In the genomic region with DNA sequence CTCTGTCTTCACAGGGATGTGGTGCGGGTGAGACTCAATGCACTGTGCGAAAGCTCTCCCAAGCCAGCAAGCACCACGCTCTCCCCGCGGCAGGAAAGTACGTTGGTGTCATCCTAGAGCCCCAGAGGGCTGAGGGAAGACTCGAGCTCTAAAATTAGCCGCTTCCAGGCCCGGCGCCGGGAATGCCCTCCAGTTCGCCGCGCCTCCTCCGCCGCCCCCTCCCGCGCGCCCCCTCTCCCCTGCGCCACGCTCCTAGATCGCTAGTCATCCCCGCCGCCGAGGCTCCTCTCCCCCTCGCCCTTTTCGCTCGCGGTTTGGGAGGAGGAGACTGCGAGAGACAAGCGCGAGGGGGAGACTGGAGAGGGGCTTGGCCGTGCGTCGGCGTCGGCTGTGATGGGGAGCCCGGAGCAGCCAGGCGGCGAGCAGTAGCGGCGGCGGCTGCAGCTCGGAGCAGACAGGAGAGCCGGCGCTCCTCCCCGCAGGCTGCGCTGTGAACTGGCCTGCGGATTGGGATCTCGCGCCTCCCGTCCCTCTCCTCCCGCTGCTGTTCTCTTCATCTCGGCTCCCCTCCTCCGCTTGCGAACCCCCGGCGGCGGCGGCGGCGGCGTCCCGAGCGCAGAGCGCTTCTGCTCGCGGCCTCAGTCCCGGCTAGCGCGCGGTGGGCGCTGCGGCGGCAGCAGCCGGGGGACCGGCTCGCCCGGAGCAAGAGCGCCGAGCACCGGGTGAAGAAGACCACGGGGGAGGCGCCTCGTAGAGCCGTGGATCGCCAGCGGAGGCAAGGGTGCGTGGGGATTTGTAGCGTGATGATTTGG, we compare ENCODE assay signal across 8 cellular contexts.
A peak's percentile ranks its signal among the peaks of the same experiment; 100 is the strongest.
DNase-seq lines count a peak whose midpoint lies in the region; ATAC-seq lines count a peak whose summit lies in the region.

Gene FAT3 (plus strand): TSS at position 425 of the 812 bp plus-strand sequence. CDS start 127,295 bp downstream, outside the sequence.

- ATAC-seq in GM21381 (IDR thresholded peaks at IDR 0.05; ENCODE audit: unreplicated experiment) = no peak
- ATAC-seq in GM18870 (IDR thresholded peaks at IDR 0.05; ENCODE audit: unreplicated experiment) = no peak

- no peaks in the 10 kb centered on the region for H3K9me3 ChIP-seq in iPS-18c (ENCODE audit: control insufficient read depth, insufficient read depth, low read length)

- H3K4me3 ChIP-seq in iPS-18c (ENCODE audit: insufficient read depth, low read depth, low read length) = peak within 1 kb of the TSS; percentile 86

- DNase-seq in NCI-H82 (lab: John Stamatoyannopoulos, UW) = peak; percentile 71
- DNase-seq in NCI-H82 treated with DMSO at 0.1 percent for 48 hours (lab: John Stamatoyannopoulos, UW; ENCODE audit: unreplicated experiment) = no peak
- peak in 43 of 58 donors; percentile 15 to 84 (median 57) for DNase-seq in anterior cingulate cortex (lab: John Stamatoyannopoulos, UW)
- peak; percentile 9 for DNase-seq in smooth muscle cell of the brain vasculature (ENCODE audit: low read depth, low spot score)
- DNase-seq in dedifferentiated amniotic fluid mesenchymal stem cell (ENCODE audit: extremely low spot score) = no peak

Comparison
In these comparisons a context has a peak if more than half of its experiments do, and no peak if none do; other contexts are left out.
1. DNase-seq: peak in NCI-H82 (single experiment), anterior cingulate cortex (43 of 58) and smooth muscle cell of the brain vasculature (single experiment); none in NCI-H82 treated with DMSO at 0.1 percent for 48 hours (single experiment) and dedifferentiated amniotic fluid mesenchymal stem cell (single experiment).